Comparison of ENCODE assay signal across 1 cellular context in the genomic region with DNA sequence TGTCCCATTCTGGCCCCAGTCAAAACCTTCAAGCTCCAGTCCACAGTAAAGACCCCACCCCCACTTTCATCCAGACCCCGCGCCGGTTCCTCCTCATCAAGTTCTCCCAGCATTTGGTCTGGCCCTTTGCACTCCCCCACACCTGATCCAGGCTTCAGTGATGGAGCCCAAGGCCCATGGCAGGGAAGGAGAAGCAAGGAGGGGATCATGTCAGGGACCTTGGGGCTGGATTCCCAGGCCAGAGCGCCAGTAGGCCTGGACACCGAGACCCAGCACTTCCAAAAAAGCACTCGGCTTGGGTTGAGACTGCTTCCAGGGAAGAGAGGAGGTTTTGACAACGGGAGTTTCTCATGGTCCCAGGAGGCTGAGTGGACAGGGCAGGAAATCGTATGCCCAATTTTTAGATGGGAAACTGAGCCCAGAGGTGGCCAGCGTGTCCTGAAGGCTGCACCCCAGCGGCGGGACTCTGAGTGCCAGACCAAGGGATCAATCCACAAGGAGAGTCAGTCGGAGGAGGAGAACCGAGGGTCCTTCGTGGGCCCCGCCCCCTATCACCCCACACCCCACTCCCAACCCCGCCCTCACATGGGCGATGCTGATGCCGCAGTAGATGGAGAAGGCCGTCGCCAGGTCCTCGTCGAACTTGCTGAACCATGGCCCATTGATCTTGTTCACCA.
TF ChIP-seq lines count a peak whose summit lies in the region.

No MANE protein-coding gene starts in this region.

TF ChIP-seq in SK-N-SH, 30 proteins besides CTCF, POLR2A, EP300 and RAD21 (continued from another document):
- TF ChIP-seq, protein P1, sequence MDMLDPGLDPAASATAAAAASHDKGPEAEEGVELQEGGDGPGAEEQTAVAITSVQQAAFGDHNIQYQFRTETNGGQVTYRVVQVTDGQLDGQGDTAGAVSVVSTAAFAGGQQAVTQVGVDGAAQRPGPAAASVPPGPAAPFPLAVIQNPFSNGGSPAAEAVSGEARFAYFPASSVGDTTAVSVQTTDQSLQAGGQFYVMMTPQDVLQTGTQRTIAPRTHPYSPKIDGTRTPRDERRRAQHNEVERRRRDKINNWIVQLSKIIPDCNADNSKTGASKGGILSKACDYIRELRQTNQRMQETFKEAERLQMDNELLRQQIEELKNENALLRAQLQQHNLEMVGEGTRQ (IDR thresholded peaks at IDR 0.05; ENCODE audit: borderline replicate concordance, low read depth, low read length): no peak
- TF ChIP-seq, protein P2, sequence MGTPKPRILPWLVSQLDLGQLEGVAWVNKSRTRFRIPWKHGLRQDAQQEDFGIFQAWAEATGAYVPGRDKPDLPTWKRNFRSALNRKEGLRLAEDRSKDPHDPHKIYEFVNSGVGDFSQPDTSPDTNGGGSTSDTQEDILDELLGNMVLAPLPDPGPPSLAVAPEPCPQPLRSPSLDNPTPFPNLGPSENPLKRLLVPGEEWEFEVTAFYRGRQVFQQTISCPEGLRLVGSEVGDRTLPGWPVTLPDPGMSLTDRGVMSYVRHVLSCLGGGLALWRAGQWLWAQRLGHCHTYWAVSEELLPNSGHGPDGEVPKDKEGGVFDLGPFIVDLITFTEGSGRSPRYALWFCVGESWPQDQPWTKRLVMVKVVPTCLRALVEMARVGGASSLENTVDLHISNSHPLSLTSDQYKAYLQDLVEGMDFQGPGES (IDR thresholded peaks at IDR 0.05; ENCODE audit: low read depth, low read length): no peak
- TF ChIP-seq, protein P3, sequence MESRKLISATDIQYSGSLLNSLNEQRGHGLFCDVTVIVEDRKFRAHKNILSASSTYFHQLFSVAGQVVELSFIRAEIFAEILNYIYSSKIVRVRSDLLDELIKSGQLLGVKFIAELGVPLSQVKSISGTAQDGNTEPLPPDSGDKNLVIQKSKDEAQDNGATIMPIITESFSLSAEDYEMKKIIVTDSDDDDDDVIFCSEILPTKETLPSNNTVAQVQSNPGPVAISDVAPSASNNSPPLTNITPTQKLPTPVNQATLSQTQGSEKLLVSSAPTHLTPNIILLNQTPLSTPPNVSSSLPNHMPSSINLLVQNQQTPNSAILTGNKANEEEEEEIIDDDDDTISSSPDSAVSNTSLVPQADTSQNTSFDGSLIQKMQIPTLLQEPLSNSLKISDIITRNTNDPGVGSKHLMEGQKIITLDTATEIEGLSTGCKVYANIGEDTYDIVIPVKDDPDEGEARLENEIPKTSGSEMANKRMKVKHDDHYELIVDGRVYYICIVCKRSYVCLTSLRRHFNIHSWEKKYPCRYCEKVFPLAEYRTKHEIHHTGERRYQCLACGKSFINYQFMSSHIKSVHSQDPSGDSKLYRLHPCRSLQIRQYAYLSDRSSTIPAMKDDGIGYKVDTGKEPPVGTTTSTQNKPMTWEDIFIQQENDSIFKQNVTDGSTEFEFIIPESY (IDR thresholded peaks at IDR 0.05; ENCODE audit: borderline replicate concordance, low read depth): no peak
- no peak for TF ChIP-seq EZH2phosphoT487 (IDR thresholded peaks at IDR 0.05; ENCODE audit: borderline replicate concordance, low read depth)
- no peak for TF ChIP-seq JUND (IDR thresholded peaks at IDR 0.05)
- TF ChIP-seq, protein P4, sequence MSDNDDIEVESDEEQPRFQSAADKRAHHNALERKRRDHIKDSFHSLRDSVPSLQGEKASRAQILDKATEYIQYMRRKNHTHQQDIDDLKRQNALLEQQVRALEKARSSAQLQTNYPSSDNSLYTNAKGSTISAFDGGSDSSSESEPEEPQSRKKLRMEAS (IDR thresholded peaks at IDR 0.05; ENCODE audit: low read depth): no peak
- TF ChIP-seq, protein P5, sequence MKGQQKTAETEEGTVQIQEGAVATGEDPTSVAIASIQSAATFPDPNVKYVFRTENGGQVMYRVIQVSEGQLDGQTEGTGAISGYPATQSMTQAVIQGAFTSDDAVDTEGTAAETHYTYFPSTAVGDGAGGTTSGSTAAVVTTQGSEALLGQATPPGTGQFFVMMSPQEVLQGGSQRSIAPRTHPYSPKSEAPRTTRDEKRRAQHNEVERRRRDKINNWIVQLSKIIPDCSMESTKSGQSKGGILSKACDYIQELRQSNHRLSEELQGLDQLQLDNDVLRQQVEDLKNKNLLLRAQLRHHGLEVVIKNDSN (IDR thresholded peaks at IDR 0.05; ENCODE audit: borderline replicate concordance, low read depth): no peak
- no peak for TF ChIP-seq TEAD4 (IDR thresholded peaks at IDR 0.05; ENCODE audit: borderline replicate concordance, insufficient read depth)
- no peak for TF ChIP-seq MEF2A (IDR thresholded peaks at IDR 0.05; ENCODE audit: borderline replicate concordance, low read depth)
- TF ChIP-seq FOSL2 (IDR thresholded peaks at IDR 0.05; ENCODE audit: borderline replicate concordance, low read depth): no peak
